Comparison of ENCODE assay signal across 25 cellular contexts in genomic region chr6:13203145-13203544, GRCh38.
"Had no signal": no experiment of that assay in that cellular context is flagged by ENCODE, and none has a peak within 500 bp of the region (broad histone marks: within the 10 kb centered on the region; RNA-seq: fewer than 3 reads in every experiment).

No MANE protein-coding gene starts in this region.

- H3K27ac ChIP-seq: gastrocnemius medialis, ovary, prostate gland, sigmoid colon, testis, transverse colon had no signal

- H3K4me3 ChIP-seq: gastrocnemius medialis, left lung, lung, ovary, prostate gland, sigmoid colon, smooth muscle cell, testis, transverse colon had no signal

- FAIRE-seq: bronchial epithelial cell, colon, islet of Langerhans had no signal

- H3K4me1 ChIP-seq: gastrocnemius medialis, prostate gland, sigmoid colon, testis, transverse colon had no signal

- H3K9me3 ChIP-seq: gastrocnemius medialis, left lung, ovary, prostate gland, sigmoid colon, testis, transverse colon had no signal

- H3K4me2 ChIP-seq: smooth muscle cell had no signal

- ATAC-seq: activated CD8-positive, alpha-beta T cell treated with anti-CD3 and anti-CD28 coated beads for 36 hours; activated T-cell treated with anti-CD3 and anti-CD28 coated beads, Interleukin-2, amount 50 U/mL, for 4 hours; activated T-helper 17 cell treated with anti-CD3 and anti-CD28 coated beads, Interleukin-2, amount 50 U/mL, for 72 hours; gastrocnemius medialis; left lung; T-helper 17 cell had no signal

- DNase-seq: activated CD4-positive, alpha-beta T cell treated with anti-CD3 and anti-CD28 coated beads, Interleukin-2, amount 50 U/mL, for 1 hour; activated CD8-positive, alpha-beta T cell treated with anti-CD3 and anti-CD28 coated beads for 36 hours; activated T-cell treated with anti-CD3 and anti-CD28 coated beads, Interleukin-2, amount 50 U/mL, for 4 hours; anterior cingulate cortex; effector CD8-positive, alpha-beta T cell; gastrocnemius medialis; glutamatergic neuron; left lung; nephron progenitor cell; ovary; retina; sigmoid colon; stimulated activated CD4-positive, alpha-beta T cell treated with anti-CD3 and anti-CD28 coated beads, Interleukin-2, amount 100 ng/mL, for 24 hours; stimulated activated naive CD4-positive, alpha-beta T cell treated with Interleukin-2 at 50 U/mL for 16 hours; T-helper 17 cell; T1000; testis; transverse colon had no signal

- H3K36me3 ChIP-seq: gastrocnemius medialis, ovary, prostate gland, sigmoid colon, transverse colon had no signal

- H3K27me3 ChIP-seq: gastrocnemius medialis, left lung, ovary, sigmoid colon, testis, transverse colon had no signal
